6 cellular contexts compared by ENCODE assay signal in the genomic region with DNA sequence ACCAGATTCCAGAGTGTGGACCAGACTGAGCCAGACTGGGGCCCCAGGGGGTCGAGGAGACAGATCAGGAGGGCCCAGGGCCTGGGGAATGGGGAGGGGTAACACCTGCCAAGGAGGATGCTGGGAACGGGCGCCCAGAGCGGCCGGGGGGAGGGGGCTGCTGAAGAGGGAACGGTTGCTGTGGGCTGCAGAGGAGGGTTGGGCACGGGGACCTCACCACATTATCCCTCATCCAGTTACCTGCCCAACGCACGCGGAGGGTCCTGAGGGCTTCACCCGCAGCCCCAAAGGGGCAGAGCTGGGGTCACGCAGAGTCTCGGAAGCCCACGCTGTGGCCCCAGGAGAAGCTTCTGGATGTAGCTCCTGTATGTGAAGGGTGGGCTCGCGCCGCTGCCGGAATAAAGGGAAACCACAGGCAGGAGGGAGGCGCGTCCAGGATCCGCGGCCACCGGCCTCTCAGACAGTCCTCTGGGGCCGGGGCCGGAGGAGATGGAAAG. TPM values are rescaled to one million over a fixed set of nuclear protein-coding genes. Genes with fewer than 3 reads are reported as not detected.
A peak's percentile ranks its signal among the peaks of the same experiment; 100 is the strongest.
DNase-seq lines count a peak whose midpoint lies in the region; ATAC-seq and TF ChIP-seq lines count a peak whose summit lies in the region.

No MANE protein-coding gene starts in this region.

- H3K79me2 ChIP-seq in H9 (ENCODE audit: insufficient read depth, low read length), result no peaks in the 10 kb centered on the region; the same call in 1 of the 2 replicates

- H2BK5ac ChIP-seq in H9 (ENCODE audit: insufficient read length, low read length) (no peak overlapping the region), mesenchymal stem cell (ENCODE audit: low read depth, low read length, poor library complexity, severe bottlenecking) (no peak overlapping the region)

- no peak overlapping the region for H3T11ph ChIP-seq in H9 (ENCODE audit: low read length)

- no peak overlapping the region for H3K9ac ChIP-seq in H9 (ENCODE audit: extremely low read depth, insufficient read length, low read length)
- peak overlapping the region; percentile 81 for H3K9ac ChIP-seq in mesenchymal stem cell (ENCODE audit: low read length)

- no peaks in the 10 kb centered on the region for H3K4me1 ChIP-seq in H9 (ENCODE audit: insufficient read depth, low read length)
- H3K4me1 ChIP-seq in mesenchymal stem cell (ENCODE audit: control insufficient read depth, insufficient read depth, low read depth, low read length), result peaks cover 19% of the 10 kb centered on the region

- no peak overlapping the region for H3K56ac ChIP-seq in H9 (ENCODE audit: insufficient read length, low read depth, low read length)

- H2BK15ac ChIP-seq in H9 (ENCODE audit: low read depth, low read length) (no peak overlapping the region), mesenchymal stem cell (ENCODE audit: low read depth, poor library complexity, severe bottlenecking) (no peak overlapping the region)

- H3K23ac ChIP-seq in H9 (ENCODE audit: insufficient read length, low read depth, low read length) (no peak overlapping the region), mesenchymal stem cell (ENCODE audit: low read length in 2 of 2) (peak overlapping the region in 1 of 2 experiments; percentile 74)

- H3K9me3 ChIP-seq in H9 (ENCODE audit: control insufficient read depth, low read depth, low read length), result no peaks in the 10 kb centered on the region
- no peaks in the 10 kb centered on the region for H3K9me3 ChIP-seq in mesenchymal stem cell (ENCODE audit: control insufficient read depth, low read length)

- H4K91ac ChIP-seq in H9 (ENCODE audit: insufficient read length, low read depth, low read length) (no peak overlapping the region), mesenchymal stem cell (ENCODE audit: low read length) (no peak overlapping the region)

- TF ChIP-seq CTCF in H9 (conservative IDR thresholded peaks at IDR 0.05), result no peak

- peaks cover 26 to 43% of the 10 kb centered on the region in 2 experiments for H3K36me3 ChIP-seq in mesenchymal stem cell (ENCODE audit: control insufficient read depth in 1 of 2, insufficient read depth in 2 of 2, low read depth in 1 of 2, low read length in 2 of 2)

- no peaks in the 10 kb centered on the region for H3K27me3 Mint-ChIP-seq in H9 (ENCODE audit: low read depth)
- no peaks in the 10 kb centered on the region for H3K27me3 Mint-ChIP-seq in activated T-helper 1 cell treated with anti-CD3 and anti-CD28 coated beads, Interleukin-12 subunit alpha, Interleukin-12 subunit beta, Interleukin-2, Interleukin-4 antibody, amounts not matched to agents 30 ng/mL and 10 ng/mL and 1 ng/mL, durations not matched to agents 14 hours and 24 hours and 36 hours (ENCODE audit: insufficient read depth)

- H4K8ac ChIP-seq in H9 (replicated peaks; ENCODE audit: insufficient read length, low read depth, low read length), result no peak overlapping the region
- H4K8ac ChIP-seq in mesenchymal stem cell (ENCODE audit: low read length), result no peak overlapping the region

- no CpG with 5 or more reads among the region's 25 CpGs for WGBS in H9 (ENCODE audit: extremely low coverage, insufficient read length, low lambda C conversion rate)
- 12% methylated on average over 19 of the region's 25 CpGs for WGBS in mesenchymal stem cell

- H3K79me1 ChIP-seq in H9 (ENCODE audit: insufficient read depth, low read depth, low read length, poor library complexity, severe bottlenecking), result no peaks in the 10 kb centered on the region
- H3K79me1 ChIP-seq in mesenchymal stem cell (replicated peaks; ENCODE audit: low read length, poor library complexity, severe bottlenecking), result peaks cover 27% of the 10 kb centered on the region

- H3K4me1 Mint-ChIP-seq in H9, result peaks cover 10 to 11% of the 10 kb centered on the region in 2 experiments
- peaks cover 19% of the 10 kb centered on the region for H3K4me1 Mint-ChIP-seq in activated T-helper 1 cell treated with anti-CD3 and anti-CD28 coated beads, Interleukin-12 subunit alpha, Interleukin-12 subunit beta, Interleukin-2, Interleukin-4 antibody, amounts not matched to agents 30 ng/mL and 10 ng/mL and 1 ng/mL, durations not matched to agents 14 hours and 24 hours and 36 hours (ENCODE audit: low read depth)

- H4K20me1 ChIP-seq in H9 (ENCODE audit: control insufficient read depth, insufficient read depth, insufficient read length), result peaks cover 3% of the 10 kb centered on the region

- H2BK12ac ChIP-seq in H9 (ENCODE audit: insufficient read length, low read depth, low read length) (no peak overlapping the region), mesenchymal stem cell (ENCODE audit: low read length in 2 of 2) (peak overlapping the region in 1 of 2 experiments; percentile 23)

- H3K18ac ChIP-seq in H9 (ENCODE audit: insufficient read length, low read depth, low read length) (no peak overlapping the region), mesenchymal stem cell (ENCODE audit: low read depth in 1 of 2, low read length in 2 of 2) (peak overlapping the region in 1 of 2 experiments; percentile 61)

- peaks cover 13% of the 10 kb centered on the region for H3K23me2 ChIP-seq in H9 (ENCODE audit: insufficient read length, low read depth, low read length, poor library complexity, severe bottlenecking)

- no peak overlapping the region for H3K27ac ChIP-seq in H9 (ENCODE audit: insufficient read length, low read depth, low read length)
- H3K27ac ChIP-seq in mesenchymal stem cell (ENCODE audit: low read length, poor library complexity, severe bottlenecking), result no peak overlapping the region

- H3K4me3 Mint-ChIP-seq in H9, result peak overlapping the region; percentile 61 to 77
- peak overlapping the region; percentile 74 for H3K4me3 Mint-ChIP-seq in activated T-helper 1 cell treated with anti-CD3 and anti-CD28 coated beads, Interleukin-12 subunit alpha, Interleukin-12 subunit beta, Interleukin-2, Interleukin-4 antibody, amounts not matched to agents 30 ng/mL and 10 ng/mL and 1 ng/mL, durations not matched to agents 14 hours and 24 hours and 36 hours

- H2AFZ ChIP-seq in H9 (ENCODE audit: low read length) (no peak overlapping the region), mesenchymal stem cell (ENCODE audit: low read depth, low read length) (no peak overlapping the region)

- peak overlapping the region; percentile 78 to 81 for H3K4me3 ChIP-seq in mesenchymal stem cell (ENCODE audit: insufficient read depth in 1 of 2, low read depth in 1 of 2, low read length in 2 of 2)

- H3K14ac ChIP-seq in H9 (ENCODE audit: insufficient read depth, low read length) (no peak overlapping the region), mesenchymal stem cell (ENCODE audit: low read length in 2 of 2) (no peak overlapping the region)

- H3K27ac Mint-ChIP-seq in H9, result peak overlapping the region in 1 of 3 experiments; percentile 75; a peak in 2 of 7 replicates
- peak overlapping the region; percentile 52 for H3K27ac Mint-ChIP-seq in activated T-helper 1 cell treated with anti-CD3 and anti-CD28 coated beads, Interleukin-12 subunit alpha, Interleukin-12 subunit beta, Interleukin-2, Interleukin-4 antibody, amounts not matched to agents 30 ng/mL and 10 ng/mL and 1 ng/mL, durations not matched to agents 14 hours and 24 hours and 36 hours

- intact Hi-C loops in activated T-helper 1 cell treated with anti-CD3 and anti-CD28 coated beads, Interleukin-12 subunit alpha, Interleukin-12 subunit beta, Interleukin-2, Interleukin-4 antibody, amounts not matched to agents 30 ng/mL and 10 ng/mL and 1 ng/mL, durations not matched to agents 14 hours and 24 hours and 36 hours (cut with micrococcal nuclease), result loop anchor here (1.0 to 5.0 kb wide), 7 partner anchors 10 to 309 kb away; a partner anchor contains a TSS

- H2AK5ac ChIP-seq in H9 (ENCODE audit: insufficient read length, low read length) (no peak overlapping the region), mesenchymal stem cell (ENCODE audit: low read length, severe bottlenecking) (no peak overlapping the region)

- H3K4me2 ChIP-seq in H9 (ENCODE audit: insufficient read depth, insufficient read length, low read length), result peak overlapping the region; percentile 46
- peak overlapping the region; percentile 98 for H3K4me2 ChIP-seq in mesenchymal stem cell (ENCODE audit: low read length, poor library complexity, severe bottlenecking)

- H3K9me3 Mint-ChIP-seq in H9, result peaks cover 5 to 6% of the 10 kb centered on the region in 2 experiments; a peak in 3 of 5 replicates
- H3K9me3 Mint-ChIP-seq in activated T-helper 1 cell treated with anti-CD3 and anti-CD28 coated beads, Interleukin-12 subunit alpha, Interleukin-12 subunit beta, Interleukin-2, Interleukin-4 antibody, amounts not matched to agents 30 ng/mL and 10 ng/mL and 1 ng/mL, durations not matched to agents 14 hours and 24 hours and 36 hours, result no peaks in the 10 kb centered on the region

- H3K27me3 ChIP-seq in H9 (ENCODE audit: insufficient read depth, low read length), result no peaks in the 10 kb centered on the region
- H3K27me3 ChIP-seq in mesenchymal stem cell (ENCODE audit: control insufficient read depth in 1 of 2, insufficient read depth in 1 of 2, low read length in 2 of 2), result no peaks in the 10 kb centered on the region

- DNase-seq in H9 (peak; percentile 82), mesenchymal stem cell (peak; percentile 48), nucleus accumbens (lab: John Stamatoyannopoulos, UW) (no peak), dermis blood vessel endothelial cell (no peak)
- no peak for DNase-seq in activated T-helper 1 cell treated with anti-CD3 and anti-CD28 coated beads, Interleukin-12 subunit alpha, Interleukin-12 subunit beta, Interleukin-2, Interleukin-4 antibody, amounts not matched to agents 30 ng/mL and 10 ng/mL and 1 ng/mL, durations not matched to agents 14 hours and 24 hours and 36 hours (ENCODE audit: low spot score)

- no peak overlapping the region for H2BK120ac ChIP-seq in H9 (ENCODE audit: low read depth, low read length, poor library complexity, severe bottlenecking)
- H2BK120ac ChIP-seq in mesenchymal stem cell (ENCODE audit: low read depth, low read length), result no peak overlapping the region

- ATAC-seq in HG03045 (IDR thresholded peaks at IDR 0.05; ENCODE audit: unreplicated experiment), result no peak

- H4K5ac ChIP-seq in H9 (ENCODE audit: insufficient read length, low read depth, low read length), result no peak overlapping the region

- H3K4ac ChIP-seq in H9 (ENCODE audit: low read depth, low read length), result no peak overlapping the region
- H3K4ac ChIP-seq in mesenchymal stem cell (ENCODE audit: low read depth in 1 of 2, low read length in 2 of 2), result peak overlapping the region in 1 of 2 experiments; percentile 29

- peaks cover 16 to 36% (median 24%) of the 10 kb centered on the region in 3 experiments for H3K36me3 Mint-ChIP-seq in H9 (ENCODE audit: insufficient read depth in 1 of 3, low read depth in 3 of 3)
- H3K36me3 Mint-ChIP-seq in activated T-helper 1 cell treated with anti-CD3 and anti-CD28 coated beads, Interleukin-12 subunit alpha, Interleukin-12 subunit beta, Interleukin-2, Interleukin-4 antibody, amounts not matched to agents 30 ng/mL and 10 ng/mL and 1 ng/mL, durations not matched to agents 14 hours and 24 hours and 36 hours (ENCODE audit: low read depth), result peaks cover 14% of the 10 kb centered on the region

- H2BK20ac ChIP-seq in H9 (ENCODE audit: low read depth, low read length, poor library complexity, severe bottlenecking), result no peak overlapping the region

RNA-seq across cellular contexts. Expression of a gene that starts 0.9 kb away (rescaled TPM):
- total RNA-seq in H9 (2021) (19.0 and 20.4 TPM in 2 replicates), dermis blood vessel endothelial cell (32.8 and 47.0 TPM in 2 replicates)
- total RNA-seq in activated T-helper 1 cell treated with anti-CD3 and anti-CD28 coated beads, Interleukin-12 subunit alpha, Interleukin-12 subunit beta, Interleukin-2, Interleukin-4 antibody, amounts not matched to agents 30 ng/mL and 10 ng/mL and 1 ng/mL, durations not matched to agents 14 hours and 24 hours and 36 hours, result 23.7 and 25.9 TPM in 2 replicates
- 13.6 TPM for polyA plus RNA-seq in mesenchymal stem cell (2013, experiment 1 of 2)
- 12.6 TPM for polyA plus RNA-seq in mesenchymal stem cell (2013, experiment 2 of 2)

RNA-seq across cellular contexts. Expression of a gene that starts 14.2 kb away (rescaled TPM):
- total RNA-seq in H9 (2021) (46.3 and 47.8 TPM in 2 replicates), dermis blood vessel endothelial cell (25.2 and 39.4 TPM in 2 replicates)
- total RNA-seq in activated T-helper 1 cell treated with anti-CD3 and anti-CD28 coated beads, Interleukin-12 subunit alpha, Interleukin-12 subunit beta, Interleukin-2, Interleukin-4 antibody, amounts not matched to agents 30 ng/mL and 10 ng/mL and 1 ng/mL, durations not matched to agents 14 hours and 24 hours and 36 hours, result 94.1 and 96.8 TPM in 2 replicates
- polyA plus RNA-seq in mesenchymal stem cell (2013, experiment 1 of 2), result 28.4 TPM
- 27.7 TPM for polyA plus RNA-seq in mesenchymal stem cell (2013, experiment 2 of 2)

RNA-seq across cellular contexts. Expression of a gene that starts 29.4 kb away (rescaled TPM):
- total RNA-seq in H9 (2021) (6.7 and 8.0 TPM in 2 replicates), dermis blood vessel endothelial cell (0.34 and 0.60 TPM in 2 replicates)
- total RNA-seq in activated T-helper 1 cell treated with anti-CD3 and anti-CD28 coated beads, Interleukin-12 subunit alpha, Interleukin-12 subunit beta, Interleukin-2, Interleukin-4 antibody, amounts not matched to agents 30 ng/mL and 10 ng/mL and 1 ng/mL, durations not matched to agents 14 hours and 24 hours and 36 hours, result 0.36 and 0.64 TPM in 2 replicates
- polyA plus RNA-seq in mesenchymal stem cell (2013, experiment 1 of 2), result 1.5 TPM
- polyA plus RNA-seq in mesenchymal stem cell (2013, experiment 2 of 2), result 1.5 TPM

RNA-seq across cellular contexts. Expression of a gene that starts 44.9 kb away (rescaled TPM):
- total RNA-seq in H9 (2021) (28.4 and 29.0 TPM in 2 replicates), dermis blood vessel endothelial cell (28.5 and 38.1 TPM in 2 replicates)
- total RNA-seq in activated T-helper 1 cell treated with anti-CD3 and anti-CD28 coated beads, Interleukin-12 subunit alpha, Interleukin-12 subunit beta, Interleukin-2, Interleukin-4 antibody, amounts not matched to agents 30 ng/mL and 10 ng/mL and 1 ng/mL, durations not matched to agents 14 hours and 24 hours and 36 hours, result 52.1 and 54.6 TPM in 2 replicates
- 10.1 TPM for polyA plus RNA-seq in mesenchymal stem cell (2013, experiment 1 of 2)
- 9.1 TPM for polyA plus RNA-seq in mesenchymal stem cell (2013, experiment 2 of 2)

RNA-seq across cellular contexts. Expression of a gene that starts 51.2 kb away (rescaled TPM):
- total RNA-seq in H9 (2021), result 41.1 and 45.0 TPM in 2 replicates
- 67.4 and 68.1 TPM in 2 replicates for total RNA-seq in activated T-helper 1 cell treated with anti-CD3 and anti-CD28 coated beads, Interleukin-12 subunit alpha, Interleukin-12 subunit beta, Interleukin-2, Interleukin-4 antibody, amounts not matched to agents 30 ng/mL and 10 ng/mL and 1 ng/mL, durations not matched to agents 14 hours and 24 hours and 36 hours
- 21.1 TPM for polyA plus RNA-seq in mesenchymal stem cell (2013, experiment 1 of 2)
- 19.2 TPM for polyA plus RNA-seq in mesenchymal stem cell (2013, experiment 2 of 2)
- 35.2 and 39.5 TPM in 2 replicates for total RNA-seq in dermis blood vessel endothelial cell

Comparison
In these comparisons a context has a peak if more than half of its experiments do, and no peak if none do; other contexts are left out.
1. DNase-seq: peak in H9 (single experiment) and mesenchymal stem cell (single experiment); none in activated T-helper 1 cell treated with anti-CD3 and anti-CD28 coated beads, Interleukin-12 subunit alpha, Interleukin-12 subunit beta, Interleukin-2, Interleukin-4 antibody, amounts not matched to agents 30 ng/mL and 10 ng/mL and 1 ng/mL, durations not matched to agents 14 hours and 24 hours and 36 hours (single experiment), nucleus accumbens (0 of 56) and dermis blood vessel endothelial cell (single experiment).